In genomic region chr1:184299076-184299790, GRCh38 we compare ENCODE assay signal across 10 cellular contexts.
DNase-seq lines count a peak whose midpoint lies in the region; ATAC-seq and TF ChIP-seq lines count a peak whose summit lies in the region.
"Had no signal": no experiment of that assay in that cellular context is flagged by ENCODE, and none has a peak within 500 bp of the region (broad histone marks: within the 10 kb centered on the region; RNA-seq: fewer than 3 reads in every experiment).

No MANE protein-coding gene starts in this region.

- TF ChIP-seq CTCF in cardiac fibroblast (IDR thresholded peaks at IDR 0.05; ENCODE audit: low read depth, low read length) (no peak), osteocyte (IDR thresholded peaks at IDR 0.05) (no peak)

- DNase-seq in GM03348 (ENCODE audit: low spot score) (peak; percentile 74), NCI-H2171 treated with DMSO at 0.1 percent for 48 hours (lab: John Stamatoyannopoulos, UW) (peak; percentile 94), cardiac fibroblast (ENCODE audit: low read depth in 2 of 2) (peak; percentile 73 to 90), osteocyte (ENCODE audit: extremely low spot score, unreplicated experiment) (no peak), iPS-NIHi7 (ENCODE audit: extremely low spot score) (no peak)
- DNase-seq in stimulated activated CD8-positive, alpha-beta memory T cell treated with anti-CD3 and anti-CD28 coated beads, Interleukin-4, amount 100 ng/mL, for 48 hours, result no peak
- DNase-seq: KG1 had no signal

- H3K4me3 ChIP-seq in cardiac fibroblast (replicated peaks in 1 of 2; ENCODE audit: low read depth in 2 of 2, low read length in 2 of 2), result no peak overlapping the region

- H3K4me3 Mint-ChIP-seq in osteocyte (ENCODE audit: unreplicated experiment), result peak overlapping the region; percentile 24
- H3K4me3 Mint-ChIP-seq: nephron had no signal

- H3K9me3 Mint-ChIP-seq in osteocyte (ENCODE audit: unreplicated experiment), result peaks cover 17% of the 10 kb centered on the region

- H3K4me1 Mint-ChIP-seq in osteocyte (ENCODE audit: unreplicated experiment), result peaks cover 58% of the 10 kb centered on the region

- peak overlapping the region; percentile 85 for H3K27ac Mint-ChIP-seq in osteocyte (ENCODE audit: unreplicated experiment)

- no peaks in the 10 kb centered on the region for H3K27me3 Mint-ChIP-seq in osteocyte (ENCODE audit: unreplicated experiment)

- no peak for ATAC-seq in activated CD4-positive, CD25-positive, alpha-beta regulatory T cell treated with anti-CD3 and anti-CD28 coated beads, Interleukin-2, amount 50 U/mL, for 24 hours
- ATAC-seq in HG03108 (IDR thresholded peaks at IDR 0.05; ENCODE audit: unreplicated experiment), result no peak

- peaks cover 2% of the 10 kb centered on the region for H3K36me3 Mint-ChIP-seq in osteocyte (ENCODE audit: unreplicated experiment)

Comparison
In these comparisons a context has a peak if more than half of its experiments do, and no peak if none do; other contexts are left out.
1. DNase-seq: peak in GM03348 (single experiment), NCI-H2171 treated with DMSO at 0.1 percent for 48 hours (single experiment) and cardiac fibroblast (2 of 2); none in osteocyte (single experiment), iPS-NIHi7 (single experiment) and stimulated activated CD8-positive, alpha-beta memory T cell treated with anti-CD3 and anti-CD28 coated beads, Interleukin-4, amount 100 ng/mL, for 48 hours (single experiment).